ENCODE assay signal across 19 cellular contexts in genomic region chr3:40764722-40765121, GRCh38.
"Had no signal": no experiment of that assay in that cellular context is flagged by ENCODE, and none has a peak within 500 bp of the region (broad histone marks: within the 10 kb centered on the region; RNA-seq: fewer than 3 reads in every experiment).

No MANE protein-coding gene starts in this region.

- H3K4me2 ChIP-seq: hepatocyte had no signal

- H3K79me2 ChIP-seq: hepatocyte had no signal

- H3K4me1 ChIP-seq: foreskin keratinocyte had no signal

- H2AFZ ChIP-seq: hepatocyte had no signal

- H3K4me3 ChIP-seq: hepatocyte, lung, sigmoid colon, skin epidermis had no signal

- H3K9me3 ChIP-seq: neutrophil had no signal

- H3K36me3 ChIP-seq: neutrophil, sigmoid colon had no signal

- H3K27ac ChIP-seq: foreskin keratinocyte, hepatocyte, neutrophil, sigmoid colon, skin epidermis had no signal

- FAIRE-seq: kidney, urothelium cell line had no signal

- ATAC-seq: foreskin keratinocyte; left cardiac atrium; naive thymus-derived CD4-positive, alpha-beta T cell had no signal

- H3K27me3 ChIP-seq: hepatocyte, neutrophil, sigmoid colon had no signal

- DNase-seq: cortex of kidney; effector memory CD4-positive, alpha-beta T cell; foreskin keratinocyte; head of caudate nucleus; kidney; left cardiac atrium; left ventricle myocardium superior; mesenchymal stem cell; midbrain; naive thymus-derived CD4-positive, alpha-beta T cell; nephron progenitor cell; sigmoid colon; stimulated activated CD4-positive, alpha-beta T cell treated with anti-CD3 and anti-CD28 coated beads, Interleukin-12 subunit alpha, Interleukin-12 subunit beta, amount 100 ng/mL, for 4 hours; stimulated activated naive CD4-positive, alpha-beta T cell treated with Interleukin-2 at 50 U/mL for 16 hours had no signal
